1 cellular context compared by ENCODE assay signal in genomic region chr7:125253454-125254182, GRCh38.
TF ChIP-seq lines count a peak whose summit lies in the region.

No MANE protein-coding gene starts in this region.

TF ChIP-seq in GM12878, 131 proteins besides CTCF, POLR2A, EP300 and RAD21 (continued from another document):
- no peak for TF ChIP-seq ELK1 (IDR thresholded peaks at IDR 0.05; ENCODE audit: low read depth, low read length)
